ENCODE assay signal across 1 cellular context in the genomic region with DNA sequence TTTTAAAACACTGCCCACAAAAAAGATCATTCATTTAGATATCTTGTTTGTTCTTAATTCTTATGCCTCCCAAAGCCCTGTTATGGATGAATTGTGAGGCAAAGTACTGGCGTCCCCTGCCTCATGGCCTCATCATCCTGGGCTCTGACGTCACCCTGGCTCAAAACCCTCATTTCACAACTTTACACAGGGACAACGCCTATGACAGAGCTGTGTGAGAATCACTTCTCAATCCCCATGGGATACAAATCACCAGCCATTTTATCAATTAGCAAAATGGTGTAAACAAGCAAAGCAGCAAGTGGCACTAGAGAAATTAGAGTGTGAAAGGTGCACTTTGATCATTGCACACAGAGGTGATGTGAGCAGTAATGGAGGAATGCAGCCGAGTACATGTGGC.
TF ChIP-seq lines count a peak whose summit lies in the region.

No MANE protein-coding gene starts in this region.

TF ChIP-seq in K562, 482 proteins besides CTCF, POLR2A, EP300 and RAD21 (continued from another document):
- TF ChIP-seq, protein P1, sequence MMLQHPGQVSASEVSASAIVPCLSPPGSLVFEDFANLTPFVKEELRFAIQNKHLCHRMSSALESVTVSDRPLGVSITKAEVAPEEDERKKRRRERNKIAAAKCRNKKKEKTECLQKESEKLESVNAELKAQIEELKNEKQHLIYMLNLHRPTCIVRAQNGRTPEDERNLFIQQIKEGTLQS (IDR thresholded peaks at IDR 0.05) = peak; percentile 27; the same call in 1 of the 2 replicates
- TF ChIP-seq, protein P1 (CRISPR knock-in tag; conservative IDR thresholded peaks at IDR 0.05) = no peak
